8 cellular contexts compared by ENCODE assay signal in the genomic region with DNA sequence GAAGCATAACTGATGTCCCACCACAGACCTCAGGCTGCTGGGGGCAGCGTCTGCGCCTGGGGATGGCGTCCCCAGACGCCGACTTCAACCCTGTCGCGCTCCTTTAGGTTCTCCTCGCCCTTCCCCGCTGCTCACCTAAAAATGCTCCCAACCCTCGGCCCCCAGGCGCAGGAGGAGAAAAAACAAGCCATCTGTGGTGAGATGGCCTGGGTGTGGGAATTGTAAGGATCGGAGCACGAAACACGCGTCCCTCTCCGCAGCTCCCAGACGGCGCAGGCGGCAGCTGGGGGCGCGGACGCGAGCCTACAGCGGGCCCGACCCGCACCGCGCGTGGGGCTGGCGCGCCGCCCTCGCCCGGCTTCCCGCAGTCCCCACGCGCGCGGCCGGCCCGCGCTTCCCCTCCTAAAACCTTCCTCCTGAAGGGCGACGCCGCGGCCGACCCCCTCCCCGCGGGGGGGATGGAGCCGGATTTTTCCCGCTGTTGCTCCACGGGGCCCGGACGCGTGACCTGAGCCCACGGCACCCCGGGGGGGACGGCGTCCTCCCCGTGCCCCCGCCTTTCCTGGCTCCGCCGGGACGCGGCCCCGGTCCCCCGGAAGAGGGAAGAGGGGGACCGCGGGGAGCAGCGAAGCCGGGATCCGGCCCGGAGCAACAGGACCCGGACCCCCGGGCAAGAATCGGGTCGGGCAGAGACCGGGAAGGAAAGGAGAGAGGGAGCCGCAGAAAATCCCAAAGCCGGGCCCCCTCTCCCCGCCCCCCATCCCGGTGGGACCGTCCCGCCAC. TPM values are rescaled to one million over a fixed set of nuclear protein-coding genes. Genes with fewer than 3 reads are reported as not detected.
DNase-seq lines count a peak whose midpoint lies in the region; ATAC-seq and TF ChIP-seq lines count a peak whose summit lies in the region.

No MANE protein-coding gene starts in this region.

- intact Hi-C loops in left ventricle myocardium inferior (cut with micrococcal nuclease) (loop anchor here (10.0 kb wide), 1 partner anchor 48 kb away; no protein-coding TSS in a partner anchor), prostate gland (cut with DNase I) (loop anchor here (2.0 kb wide), 1 partner anchor 72 kb away; a partner anchor contains a TSS)

- H3K4me2 ChIP-seq in OCI-LY1 (ENCODE audit: low read length) = peak overlapping the region; percentile 91

- H3K27me3 Mint-ChIP-seq in CD8-positive, alpha-beta memory T cell = peaks cover 0 to 2% of the 10 kb centered on the region in 2 donors

- peaks cover 14% of the 10 kb centered on the region for H3K4me1 ChIP-seq in CD8-positive, alpha-beta memory T cell (ENCODE audit: insufficient read depth, low read length)
- H3K4me1 ChIP-seq in OCI-LY1 (ENCODE audit: insufficient read depth, low read length, severe bottlenecking) (peaks cover 12% of the 10 kb centered on the region), adipocyte (ENCODE audit: control insufficient read depth, insufficient read depth, low read length) (peaks cover 29% of the 10 kb centered on the region), left ventricle myocardium inferior (peaks cover 34% of the 10 kb centered on the region), prostate gland (replicated peaks) (no peaks in the 10 kb centered on the region)

- WGBS in prostate gland = under 1% methylated on average over 45 of the region's 84 CpGs

- no peaks in the 10 kb centered on the region for H4K20me1 ChIP-seq in OCI-LY1 (ENCODE audit: insufficient read depth, low read length)

- peak overlapping the region in 5 of 8 donors; percentile 60 to 95 (median 65) for H3K27ac Mint-ChIP-seq in CD8-positive, alpha-beta memory T cell

- ATAC-seq in GM21786 (IDR thresholded peaks at IDR 0.05; ENCODE audit: unreplicated experiment) (peak; percentile 21), HG02870 (IDR thresholded peaks at IDR 0.05; ENCODE audit: unreplicated experiment) (no peak), GM19467 (IDR thresholded peaks at IDR 0.05; ENCODE audit: unreplicated experiment) (no peak)

- no peak for TF ChIP-seq POLR2A in prostate gland (IDR thresholded peaks at IDR 0.05)

- POLR2A ChIA-PET in CD8-positive, alpha-beta memory T cell (lab: Charles Lee) = no interaction called here

- no peaks in the 10 kb centered on the region for H3F3A ChIP-seq in OCI-LY1 (ENCODE audit: insufficient read depth, low read length)

- TF ChIP-seq CTCF in OCI-LY1 (IDR thresholded peaks at IDR 0.05; ENCODE audit: low read length) = no peak
- TF ChIP-seq CTCF in left ventricle myocardium inferior (IDR thresholded peaks at IDR 0.05; ENCODE audit: borderline replicate concordance) = no peak
- no peak for TF ChIP-seq CTCF in prostate gland (IDR thresholded peaks at IDR 0.05)

- H3K4me3 Mint-ChIP-seq in CD8-positive, alpha-beta memory T cell = peak overlapping the region; percentile 80 to 95 (median 86)

- no peaks in the 10 kb centered on the region for H3K9me3 Mint-ChIP-seq in CD8-positive, alpha-beta memory T cell

- peak in 4 of 5 donors; percentile 7 to 50 (median 34) for DNase-seq in CD8-positive, alpha-beta memory T cell
- DNase-seq in adipocyte (ENCODE audit: low read depth) = peak; percentile 76
- DNase-seq in left ventricle myocardium inferior = no peak
- no peak for DNase-seq in prostate gland (ENCODE audit: low spot score)

- no peak overlapping the region for H2AFZ ChIP-seq in OCI-LY1 (ENCODE audit: low read length)

- CTCF ChIA-PET in CD8-positive, alpha-beta memory T cell (lab: Charles Lee) = no interaction called here

- no peaks in the 10 kb centered on the region for H3K36me3 ChIP-seq in CD8-positive, alpha-beta memory T cell (ENCODE audit: insufficient read depth, low read length)
- H3K36me3 ChIP-seq in OCI-LY1 (ENCODE audit: insufficient read depth, low read length) (no peaks in the 10 kb centered on the region), adipocyte (ENCODE audit: control insufficient read depth, insufficient read depth, low read length, severe bottlenecking) (no peaks in the 10 kb centered on the region), left ventricle myocardium inferior (no peaks in the 10 kb centered on the region), prostate gland (no peaks in the 10 kb centered on the region)

- H3K79me2 ChIP-seq in OCI-LY1 (ENCODE audit: insufficient read depth, low read length) = no peaks in the 10 kb centered on the region

- H3K9me2 ChIP-seq in OCI-LY1 (ENCODE audit: low read depth, low read length) = no peaks in the 10 kb centered on the region

- peak overlapping the region; percentile 67 for H3K9ac ChIP-seq in OCI-LY1 (ENCODE audit: low read length)
- H3K9ac ChIP-seq in adipocyte (ENCODE audit: low read length) = peak overlapping the region; percentile 84

- H3K4me3 ChIP-seq in CD8-positive, alpha-beta memory T cell (ENCODE audit: low read length) = peak overlapping the region; percentile 50
- H3K4me3 ChIP-seq in OCI-LY1 (ENCODE audit: low read depth, low read length, poor library complexity, severe bottlenecking) = peak overlapping the region; percentile 86
- peak overlapping the region; percentile 87 for H3K4me3 ChIP-seq in adipocyte (ENCODE audit: low read length)
- peak overlapping the region; percentile 96 for H3K4me3 ChIP-seq in left ventricle myocardium inferior
- peak overlapping the region; percentile 55 to 75 for H3K4me3 ChIP-seq in prostate gland

- peaks cover 22 to 28% (median 27%) of the 10 kb centered on the region in 3 donors for H3K4me1 Mint-ChIP-seq in CD8-positive, alpha-beta memory T cell

- peak overlapping the region; percentile 12 for H3K27ac ChIP-seq in CD8-positive, alpha-beta memory T cell (ENCODE audit: low read depth, low read length)
- H3K27ac ChIP-seq in OCI-LY1 (ENCODE audit: low read depth, low read length, poor library complexity, severe bottlenecking) = no peak overlapping the region
- H3K27ac ChIP-seq in left ventricle myocardium inferior (replicated peaks) = peak overlapping the region; percentile 91
- peak overlapping the region; percentile 63 to 80 for H3K27ac ChIP-seq in prostate gland

- no peaks in the 10 kb centered on the region for H3K27me3 ChIP-seq in CD8-positive, alpha-beta memory T cell (ENCODE audit: insufficient read depth, low read length, poor library complexity, severe bottlenecking)
- H3K27me3 ChIP-seq in OCI-LY1 (ENCODE audit: insufficient read depth, low read length) (no peaks in the 10 kb centered on the region), adipocyte (replicated peaks; ENCODE audit: control insufficient read depth, insufficient read depth, low read length) (no peaks in the 10 kb centered on the region), left ventricle myocardium inferior (ENCODE audit: low read depth) (no peaks in the 10 kb centered on the region), prostate gland (replicated peaks; ENCODE audit: insufficient read depth) (no peaks in the 10 kb centered on the region)

- H3K36me3 Mint-ChIP-seq in CD8-positive, alpha-beta memory T cell = peaks cover 0 to 2% (median 0%) of the 10 kb centered on the region in 3 donors

- no peaks in the 10 kb centered on the region for H3K9me3 ChIP-seq in CD8-positive, alpha-beta memory T cell (ENCODE audit: low read length)
- H3K9me3 ChIP-seq in OCI-LY1 (ENCODE audit: low read length) (no peaks in the 10 kb centered on the region), adipocyte (ENCODE audit: control insufficient read depth, low read length) (no peaks in the 10 kb centered on the region), left ventricle myocardium inferior (replicated peaks) (peaks cover 2% of the 10 kb centered on the region), prostate gland (no peaks in the 10 kb centered on the region)

RNA-seq across cellular contexts. Expression of a gene that starts 0.6 kb away (rescaled TPM):
- total RNA-seq in CD8-positive, alpha-beta memory T cell = 10 to 100 TPM; 27.2 to 30.9 TPM
- polyA plus RNA-seq in CD8-positive, alpha-beta memory T cell = 4.6 TPM
- total RNA-seq in left ventricle myocardium inferior = 70.8 TPM
- 100 to 1,000 TPM in 1 of 2 donors, 10 to 100 TPM in 1; 11.9 to 105 TPM for total RNA-seq in prostate gland

Comparison
In these comparisons a context has a peak if more than half of its experiments do, and no peak if none do; other contexts are left out.
1. DNase-seq: peak in CD8-positive, alpha-beta memory T cell (4 of 5) and adipocyte (single experiment); none in left ventricle myocardium inferior (single experiment) and prostate gland (single experiment).
2. Peak in every context shown above with its lines, with median percentiles within 50 percentile points of each other: H3K4me3 ChIP-seq.